Comparison of ENCODE assay signal across 15 cellular contexts in genomic region chr9:112495614-112496013, GRCh38.
"Had no signal": no experiment of that assay in that cellular context is flagged by ENCODE, and none has a peak within 500 bp of the region (broad histone marks: within the 10 kb centered on the region; RNA-seq: fewer than 3 reads in every experiment).

No MANE protein-coding gene starts in this region.

- H3K4me3 ChIP-seq: colonic mucosa, esophagus muscularis mucosa, neural progenitor cell, ovary, transverse colon had no signal

- H3K9ac ChIP-seq: neural progenitor cell had no signal

- ATAC-seq: WTC11 had no signal

- H3K9me3 ChIP-seq: colonic mucosa, ovary had no signal

- H3K36me3 ChIP-seq: colonic mucosa, esophagus muscularis mucosa, ovary had no signal

- H3K4me3 Mint-ChIP-seq: activated CD4-positive, alpha-beta memory T cell treated with anti-CD3 and anti-CD28 coated beads, Interleukin-2, amount 10 ng/mL, durations not matched to agents 7 days and 5 days; activated naive CD4-positive, alpha-beta T cell treated with anti-CD3 and anti-CD28 coated beads, Interleukin-2, amount 50 U/mL, for 24 hours; activated T-cell treated with anti-CD3 and anti-CD28 coated beads, Interleukin-2, amount 50 U/mL, for 24 hours; neural progenitor cell; T-helper 1 cell treated with Interleukin-12 subunit alpha and Interleukin-12 subunit beta and Interleukin-4 antibody, amounts not matched to agents 30 μg/mL and 1 μg/mL, for 36 hours; WTC11 had no signal

- H3K27me3 Mint-ChIP-seq: activated CD4-positive, alpha-beta memory T cell treated with anti-CD3 and anti-CD28 coated beads, Interleukin-2, amount 10 ng/mL, durations not matched to agents 7 days and 5 days; activated naive CD4-positive, alpha-beta T cell treated with anti-CD3 and anti-CD28 coated beads, Interleukin-2, amount 50 U/mL, for 24 hours; activated T-cell treated with anti-CD3 and anti-CD28 coated beads, Interleukin-2, amount 50 U/mL, for 24 hours had no signal

- H3K4me1 ChIP-seq: colonic mucosa, esophagus muscularis mucosa, transverse colon had no signal

- H3K27me3 ChIP-seq: colonic mucosa, esophagus muscularis mucosa, neural progenitor cell, ovary, transverse colon had no signal

- H3K27ac ChIP-seq: colonic mucosa, esophagus muscularis mucosa, transverse colon had no signal

- H3K27ac Mint-ChIP-seq: activated CD4-positive, alpha-beta memory T cell treated with anti-CD3 and anti-CD28 coated beads, Interleukin-2, amount 10 ng/mL, durations not matched to agents 7 days and 5 days; activated naive CD4-positive, alpha-beta T cell treated with anti-CD3 and anti-CD28 coated beads, Interleukin-2, amount 50 U/mL, for 24 hours; activated T-cell treated with anti-CD3 and anti-CD28 coated beads, Interleukin-2, amount 50 U/mL, for 24 hours; neural progenitor cell; T-helper 1 cell treated with Interleukin-12 subunit alpha and Interleukin-12 subunit beta and Interleukin-4 antibody, amounts not matched to agents 30 μg/mL and 1 μg/mL, for 36 hours; WTC11 had no signal

- H2AFZ ChIP-seq: neural progenitor cell had no signal

- DNase-seq: activated CD4-positive, alpha-beta memory T cell treated with anti-CD3 and anti-CD28 coated beads, Interleukin-2, amount 10 ng/mL, durations not matched to agents 7 days and 5 days; activated CD4-positive, alpha-beta T cell treated with anti-CD3 and anti-CD28 coated beads for 4 hours; activated T-cell treated with anti-CD3 and anti-CD28 coated beads, Interleukin-2, amount 50 U/mL, for 24 hours; caudate nucleus; colonic mucosa; hippocampal formation; ovary; stimulated activated CD4-positive, alpha-beta T cell treated with anti-CD3 and anti-CD28 coated beads, Interleukin-12 subunit alpha, Interleukin-12 subunit beta, amount 100 ng/mL, for 4 hours; stimulated activated CD4-positive, alpha-beta T cell treated with anti-CD3 and anti-CD28 coated beads, Interleukin-2, amount 100 ng/mL, for 24 hours; transverse colon had no signal
